ENCODE assay signal across 32 cellular contexts in the genomic region with DNA sequence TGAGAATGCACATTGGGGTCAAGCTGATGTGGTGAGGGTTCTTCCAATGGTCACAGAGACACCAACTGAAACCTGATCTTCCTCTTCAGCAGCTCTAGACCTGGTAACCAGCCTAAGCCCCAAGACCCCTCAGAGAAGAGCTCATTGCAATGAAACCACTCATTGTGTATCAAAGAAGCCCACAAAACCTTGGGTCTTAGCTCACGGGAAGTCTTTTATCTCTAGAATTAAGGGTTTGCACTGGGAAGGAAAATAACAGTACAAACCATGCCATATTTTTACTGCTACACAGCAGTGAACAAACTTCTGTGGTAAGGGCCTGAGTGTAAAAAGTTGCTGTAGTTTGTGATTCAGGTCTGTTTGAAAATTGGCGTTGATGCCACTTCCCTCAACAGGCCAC.
"Had no signal": no experiment of that assay in that cellular context is flagged by ENCODE, and none has a peak within 500 bp of the region (broad histone marks: within the 10 kb centered on the region; RNA-seq: fewer than 3 reads in every experiment).

No MANE protein-coding gene starts in this region.

- H3K27me3 ChIP-seq: adrenal gland, body of pancreas, cardiac muscle cell, colonic mucosa, dorsolateral prefrontal cortex, heart left ventricle, right atrium auricular region, transverse colon had no signal

- H3K4me1 ChIP-seq: adrenal gland, colonic mucosa, heart left ventricle, right atrium auricular region, transverse colon had no signal

- H3K27ac Mint-ChIP-seq: activated T-helper 17 cell treated with anti-CD3 and anti-CD28 coated beads, Interleukin-2, amount 50 U/mL, for 72 hours; immature natural killer cell; T-helper 2 cell treated with Interferon-gamma antibody and Interleukin-4, amounts not matched to agents 5 μg/mL and 100 μg/mL, for 36 hours had no signal

- H3K27ac ChIP-seq: adrenal gland, body of pancreas, cardiac muscle cell, colonic mucosa, dorsolateral prefrontal cortex, heart left ventricle, right atrium auricular region, transverse colon, VCaP had no signal

- FAIRE-seq: kidney, TTC549 had no signal

- H3K4me3 Mint-ChIP-seq: activated T-cell treated with anti-CD3 and anti-CD28 coated beads, Interleukin-2, amount 50 U/mL, for 4 hours; activated T-helper 17 cell treated with anti-CD3 and anti-CD28 coated beads, Interleukin-2, amount 50 U/mL, for 72 hours; immature natural killer cell; naive B cell; neural crest cell; T-helper 2 cell treated with Interferon-gamma antibody and Interleukin-4, amounts not matched to agents 5 μg/mL and 100 μg/mL, for 36 hours had no signal

- H3K9me3 ChIP-seq: adrenal gland, body of pancreas, colonic mucosa, heart left ventricle, right atrium auricular region, transverse colon had no signal

- DNase-seq: activated CD4-positive, alpha-beta T cell treated with anti-CD3 and anti-CD28 coated beads for 48 hours; activated CD4-positive, alpha-beta T cell treated with anti-CD3 and anti-CD28 coated beads, Interleukin-2, amount 50 U/mL, for 48 hours; activated CD8-positive, alpha-beta memory T cell treated with anti-CD3 and anti-CD28 coated beads, Interleukin-2, amount 50 U/mL, for 48 hours; activated gamma-delta T cell treated with Interleukin-2 at 50 U/mL for 16 hours; activated naive CD4-positive, alpha-beta T cell treated with anti-CD3 and anti-CD28 coated beads, Interleukin-2, amount 50 U/mL, for 16 hours; activated T-cell treated with anti-CD3 and anti-CD28 coated beads, Interleukin-2, amount 50 U/mL, for 4 hours; adrenal gland; aorta; body of pancreas; cerebellar nuclear complex; colonic mucosa; dorsolateral prefrontal cortex; effector memory CD4-positive, alpha-beta T cell; erythroblast; heart left ventricle; hypothalamus; immature natural killer cell; kidney; left colon; mammary epithelial cell; naive B cell; stimulated activated naive CD4-positive, alpha-beta T cell treated with Interleukin-2 at 50 U/mL for 16 hours; T-helper 1 cell; transverse colon had no signal

- H3K4me1 Mint-ChIP-seq: activated T-helper 17 cell treated with anti-CD3 and anti-CD28 coated beads, Interleukin-2, amount 50 U/mL, for 72 hours; immature natural killer cell; naive B cell; neural crest cell had no signal

- ATAC-seq: activated CD4-positive, CD25-positive, alpha-beta regulatory T cell treated with anti-CD3 and anti-CD28 coated beads, Interleukin-2, amount 50 U/mL, for 24 hours; activated T-cell treated with anti-CD3 and anti-CD28 coated beads, Interleukin-2, amount 50 U/mL, for 4 hours; activated T-helper 17 cell treated with anti-CD3 and anti-CD28 coated beads, Interleukin-2, amount 50 U/mL, for 72 hours; body of pancreas; heart left ventricle; left colon had no signal

- H3K9me3 Mint-ChIP-seq: activated T-cell treated with anti-CD3 and anti-CD28 coated beads, Interleukin-2, amount 50 U/mL, for 4 hours; activated T-helper 17 cell treated with anti-CD3 and anti-CD28 coated beads, Interleukin-2, amount 50 U/mL, for 72 hours; immature natural killer cell; naive B cell; neural crest cell; T-helper 2 cell treated with Interferon-gamma antibody and Interleukin-4, amounts not matched to agents 5 μg/mL and 100 μg/mL, for 36 hours had no signal

- H3K36me3 ChIP-seq: adrenal gland, cardiac muscle cell, colonic mucosa, heart left ventricle, right atrium auricular region, transverse colon had no signal

- H3K4me3 ChIP-seq: adrenal gland, body of pancreas, cardiac muscle cell, colonic mucosa, dorsolateral prefrontal cortex, heart left ventricle, right atrium auricular region, transverse colon had no signal

- H3K27me3 Mint-ChIP-seq: activated T-helper 17 cell treated with anti-CD3 and anti-CD28 coated beads, Interleukin-2, amount 50 U/mL, for 72 hours; naive B cell had no signal

- H3K36me3 Mint-ChIP-seq: immature natural killer cell, naive B cell had no signal
